In genomic region chr7:16739863-16740622, GRCh38 we compare ENCODE assay signal across 1 cellular context.
TF ChIP-seq lines count a peak whose summit lies in the region.

No MANE protein-coding gene starts in this region.

TF ChIP-seq in K562, 482 proteins besides CTCF, POLR2A, EP300 and RAD21 (continued from another document and continues in another):
- TF ChIP-seq ZBTB49 (CRISPR knock-in tag; IDR thresholded peaks at IDR 0.05; ENCODE audit: borderline replicate concordance) (no peak), MLLT1 (IDR thresholded peaks at IDR 0.05) (no peak), CHAMP1 (IDR thresholded peaks at IDR 0.05) (peak; percentile 72), ZNF12 (CRISPR knock-in tag; IDR thresholded peaks at IDR 0.05) (peak; percentile 65; the same call in 1 of the 2 replicates), USF2 (CRISPR knock-in tag; IDR thresholded peaks at IDR 0.05) (no peak), ETS2 (tag; IDR thresholded peaks at IDR 0.05; ENCODE audit: borderline replicate concordance, poor library complexity, severe bottlenecking) (no peak), TOE1 (IDR thresholded peaks at IDR 0.05; ENCODE audit: borderline replicate concordance) (peak; percentile 65; the same call in 1 of the 2 replicates), TOE1 (CRISPR knock-in tag; IDR thresholded peaks at IDR 0.05; ENCODE audit: borderline replicate concordance, low read depth) (no peak), SNAPC5 (CRISPR knock-in tag; IDR thresholded peaks at IDR 0.05) (no peak), RHOXF2B (CRISPR knock-in tag; conservative IDR thresholded peaks at IDR 0.05) (no peak), MEF2D (tag; conservative IDR thresholded peaks at IDR 0.05; ENCODE audit: low read depth) (peak; percentile 80), MECOM (CRISPR knock-in tag; IDR thresholded peaks at IDR 0.05) (0 out of 2 replicates have a peak, but pooled peaks have one; percentile 42), TAF7 (tag; IDR thresholded peaks at IDR 0.05) (no peak), ZNF79 (CRISPR knock-in tag; IDR thresholded peaks at IDR 0.05; ENCODE audit: low read depth) (no peak), CREB3 (tag; conservative IDR thresholded peaks at IDR 0.05; ENCODE audit: low read depth) (peak; percentile 65; the same call in 1 of the 2 replicates), CCAR2 (IDR thresholded peaks at IDR 0.05; ENCODE audit: low read depth, low read length) (no peak), TFAP4 (CRISPR knock-in tag; IDR thresholded peaks at IDR 0.05; ENCODE audit: borderline replicate concordance) (peak; percentile 35; the same call in 1 of the 2 replicates), DACH1 (IDR thresholded peaks at IDR 0.05; ENCODE audit: partially characterized antibody) (peak; percentile 76), CC2D1A (IDR thresholded peaks at IDR 0.05) (peak; percentile 68; the same call in 1 of the 2 replicates), SMARCA5 (IDR thresholded peaks at IDR 0.05) (no peak), ARID2 (IDR thresholded peaks at IDR 0.05) (no peak), ZNF280A (IDR thresholded peaks at IDR 0.05; ENCODE audit: low read depth, partially characterized antibody) (no peak), MAX (CRISPR knock-in tag; IDR thresholded peaks at IDR 0.05) (peak; percentile 81), ZNF518B (CRISPR knock-in tag; IDR thresholded peaks at IDR 0.05) (no peak), FOXP4 (CRISPR knock-in tag; IDR thresholded peaks at IDR 0.05; ENCODE audit: borderline replicate concordance) (no peak), CREB5 (CRISPR knock-in tag; IDR thresholded peaks at IDR 0.05) (no peak), HNRNPUL1 (IDR thresholded peaks at IDR 0.05; ENCODE audit: low read length) (no peak), ZNF347 (CRISPR knock-in tag; IDR thresholded peaks at IDR 0.05; ENCODE audit: low read depth) (no peak), ELF2 (CRISPR knock-in tag; IDR thresholded peaks at IDR 0.05) (no peak), TFAM (CRISPR knock-in tag; conservative IDR thresholded peaks at IDR 0.05) (no peak), ZNF197 (CRISPR knock-in tag; IDR thresholded peaks at IDR 0.05; ENCODE audit: low read depth) (0 out of 2 replicates have a peak, but pooled peaks have one; percentile 47), ID3 (CRISPR knock-in tag; IDR thresholded peaks at IDR 0.05) (no peak), ID3 (tag; IDR thresholded peaks at IDR 0.05) (no peak), GATAD2B (IDR thresholded peaks at IDR 0.05; ENCODE audit: borderline replicate concordance) (no peak), CREB1 (IDR thresholded peaks at IDR 0.05) (peak; percentile 84), CREB1 (CRISPR knock-in tag; IDR thresholded peaks at IDR 0.05) (peak; percentile 23; the same call in 1 of the 2 replicates)
